ENCODE assay signal across 9 cellular contexts in the genomic region with DNA sequence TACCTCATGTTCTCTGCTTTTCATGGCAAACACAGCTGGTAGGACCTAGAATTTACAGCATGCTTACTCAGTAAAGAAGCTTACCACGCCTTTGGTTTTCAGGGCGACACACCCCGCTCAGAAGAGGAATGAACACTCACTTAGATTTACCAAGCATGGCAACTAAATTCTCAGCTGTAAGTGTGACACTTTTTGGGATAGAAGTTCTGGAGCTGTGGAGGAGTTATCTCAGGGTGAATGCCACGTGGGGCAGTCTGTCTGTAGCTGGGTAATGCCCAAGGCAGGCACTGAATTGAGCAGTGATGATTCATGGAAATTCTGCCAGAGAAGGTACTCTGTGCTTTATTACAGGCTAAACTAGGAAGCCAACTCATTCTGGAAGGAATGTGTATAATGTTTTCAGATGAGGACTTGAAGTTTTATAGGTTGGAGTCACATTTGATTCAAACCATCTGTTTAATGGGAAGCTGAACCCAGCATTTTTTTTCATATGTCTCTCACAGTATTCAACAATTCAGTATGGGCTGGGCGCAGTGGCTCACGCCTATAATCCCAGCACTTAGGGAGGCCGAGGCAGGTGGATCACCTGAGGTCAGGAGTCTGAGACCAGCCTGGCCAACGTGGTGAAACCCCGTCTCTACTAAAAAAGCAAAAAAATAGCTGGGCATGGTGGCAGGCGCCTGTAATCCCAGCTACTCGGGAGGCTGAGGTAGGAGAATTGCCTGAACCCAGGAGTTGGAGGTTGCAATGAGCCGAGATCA. TPM values are rescaled to one million over a fixed set of nuclear protein-coding genes. Genes with fewer than 3 reads are reported as not detected.
DNase-seq lines count a peak whose midpoint lies in the region; ATAC-seq, FAIRE-seq and TF ChIP-seq lines count a peak whose summit lies in the region.
"Had no signal": no experiment of that assay in that cellular context is flagged by ENCODE, and none has a peak within 500 bp of the region (broad histone marks: within the 10 kb centered on the region; RNA-seq: fewer than 3 reads in every experiment).

No MANE protein-coding gene starts in this region.

- H3K27me3 ChIP-seq in esophagus muscularis mucosa, result no peaks in the 10 kb centered on the region

- ATAC-seq in HG03280 (IDR thresholded peaks at IDR 0.05; ENCODE audit: unreplicated experiment), result no peak

- intact Hi-C loops in esophagus muscularis mucosa (cut with DNase I), result loop anchor here (5.0 kb wide), 1 partner anchor 52 kb away; no protein-coding TSS in a partner anchor

- H3K9me3 Mint-ChIP-seq in progenitor cell of endocrine pancreas (ENCODE audit: low read depth), result no peaks in the 10 kb centered on the region
- H3K9me3 Mint-ChIP-seq: activated naive CD4-positive, alpha-beta T cell treated with anti-CD3 and anti-CD28 coated beads, Interleukin-2, amount 50 U/mL, for 24 hours had no signal

- peak; percentile 8 for DNase-seq in Ammon's horn (ENCODE audit: low spot score)
- peak; percentile 96 for DNase-seq in RCC 7860 (ENCODE audit: low spot score)
- no peak for DNase-seq in esophagus muscularis mucosa (ENCODE audit: extremely low spot score)
- no peak for DNase-seq in progenitor cell of endocrine pancreas (ENCODE audit: low spot score, unreplicated experiment)
- no peak for DNase-seq in nucleus accumbens (lab: John Stamatoyannopoulos, UW)
- DNase-seq in HuH-7 (ENCODE audit: low spot score), result no peak
- no peak for DNase-seq in caudate nucleus (lab: John Stamatoyannopoulos, UW)

- peaks cover 9% of the 10 kb centered on the region for H3K4me1 Mint-ChIP-seq in progenitor cell of endocrine pancreas (ENCODE audit: low read depth)

- no peaks in the 10 kb centered on the region for H3K9me3 ChIP-seq in esophagus muscularis mucosa

- no peak for TF ChIP-seq EP300 in esophagus muscularis mucosa (IDR thresholded peaks at IDR 0.05)

- H3K27ac ChIP-seq in esophagus muscularis mucosa (replicated peaks in 1 of 4) (peak overlapping the region; percentile 73 to 85 (median 81)), caudate nucleus (ENCODE audit: low read depth, low read length) (no peak overlapping the region)

- no peaks in the 10 kb centered on the region for H3K36me3 Mint-ChIP-seq in progenitor cell of endocrine pancreas (ENCODE audit: insufficient read depth)

- H3K4me3 ChIP-seq in esophagus muscularis mucosa, result peak overlapping the region in 1 of 4 donors; percentile 5

- H3K27ac Mint-ChIP-seq in progenitor cell of endocrine pancreas, result peak overlapping the region; percentile 56
- H3K27ac Mint-ChIP-seq: activated naive CD4-positive, alpha-beta T cell treated with anti-CD3 and anti-CD28 coated beads, Interleukin-2, amount 50 U/mL, for 24 hours had no signal

- H3K36me3 ChIP-seq in esophagus muscularis mucosa, result no peaks in the 10 kb centered on the region

- peak in 2 of 3 experiments; percentile 3 to 8 for TF ChIP-seq CTCF in esophagus muscularis mucosa (IDR thresholded peaks at IDR 0.05)
- no peak for TF ChIP-seq CTCF in progenitor cell of endocrine pancreas (IDR thresholded peaks at IDR 0.05; ENCODE audit: unreplicated experiment)

- peak; percentile 91 for FAIRE-seq in RCC 7860 (lab: Jason Lieb, UNC)

- H3K4me1 ChIP-seq in esophagus muscularis mucosa, result peaks cover 13 to 38% (median 27%) of the 10 kb centered on the region in 4 donors

- H3K4me3 Mint-ChIP-seq in progenitor cell of endocrine pancreas (ENCODE audit: low read depth), result no peak overlapping the region
- H3K4me3 Mint-ChIP-seq: activated naive CD4-positive, alpha-beta T cell treated with anti-CD3 and anti-CD28 coated beads, Interleukin-2, amount 50 U/mL, for 24 hours had no signal

- WGBS in esophagus muscularis mucosa, result 61% methylated on average over 12 of the region's 12 CpGs

- no peaks in the 10 kb centered on the region for H3K27me3 Mint-ChIP-seq in progenitor cell of endocrine pancreas

- no peak for TF ChIP-seq POLR2A in esophagus muscularis mucosa (IDR thresholded peaks at IDR 0.05; ENCODE audit: low read depth)

RNA-seq across cellular contexts. Expression of a gene that starts 3.5 kb away (rescaled TPM):
- total RNA-seq in esophagus muscularis mucosa (10 to 100 TPM in 1 of 4 donors, 1 to 10 TPM in 3; 6.0 to 15.0 (median 7.0) TPM), progenitor cell of endocrine pancreas (26.2 and 27.7 TPM in 2 replicates)

Comparison
In these comparisons a context has a peak if more than half of its experiments do, and no peak if none do; other contexts are left out.
1. DNase-seq: peak in Ammon's horn (single experiment) and RCC 7860 (single experiment); none in esophagus muscularis mucosa (single experiment), progenitor cell of endocrine pancreas (single experiment), nucleus accumbens (0 of 56), HuH-7 (single experiment) and caudate nucleus (0 of 61).